Comparison of ENCODE assay signal across 1 cellular context in the genomic region with DNA sequence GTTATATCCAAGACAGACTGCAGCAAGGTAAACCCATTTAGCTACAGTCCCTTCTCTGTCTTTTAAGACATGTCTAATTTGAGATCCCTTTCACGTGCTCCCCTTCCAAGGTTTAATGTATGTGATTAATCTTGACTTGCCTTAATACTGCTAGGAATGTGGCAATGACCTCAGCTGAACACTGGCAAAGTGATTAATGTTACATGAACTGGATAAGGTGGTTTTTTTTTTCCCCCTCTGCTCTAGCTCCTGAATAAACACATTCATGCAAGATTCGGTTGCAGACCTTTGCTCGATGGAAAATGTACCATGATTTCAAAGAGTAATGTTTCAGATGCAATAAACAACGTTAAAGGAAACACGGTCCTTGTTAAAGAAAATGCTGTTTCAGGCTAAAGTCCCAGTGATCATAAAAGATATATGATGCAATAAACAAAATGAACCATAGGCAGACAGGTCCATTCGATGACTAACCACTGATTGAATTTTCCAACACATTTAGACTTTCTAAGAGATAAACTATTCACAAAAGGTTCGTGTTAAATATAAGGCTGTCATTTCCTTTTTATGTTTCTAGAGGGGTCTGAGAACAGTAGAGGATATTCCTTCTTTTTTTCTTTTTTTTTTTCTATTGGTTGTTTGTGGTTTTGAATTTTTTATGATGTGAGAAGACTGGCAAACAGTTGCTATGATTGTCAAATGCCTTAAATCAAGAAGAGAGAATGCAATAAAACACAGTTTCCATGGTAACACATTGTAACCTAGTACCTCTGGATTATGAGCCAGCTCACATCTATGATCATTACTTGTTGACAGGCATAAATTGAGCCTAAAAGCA.
A peak's percentile ranks its signal among the peaks of the same experiment; 100 is the strongest.
TF ChIP-seq lines count a peak whose summit lies in the region.

No MANE protein-coding gene starts in this region.

TF ChIP-seq in HEK293, 187 proteins besides CTCF, POLR2A, EP300 and RAD21 (continued from another document and continues in another):
- TF ChIP-seq, protein P1, sequence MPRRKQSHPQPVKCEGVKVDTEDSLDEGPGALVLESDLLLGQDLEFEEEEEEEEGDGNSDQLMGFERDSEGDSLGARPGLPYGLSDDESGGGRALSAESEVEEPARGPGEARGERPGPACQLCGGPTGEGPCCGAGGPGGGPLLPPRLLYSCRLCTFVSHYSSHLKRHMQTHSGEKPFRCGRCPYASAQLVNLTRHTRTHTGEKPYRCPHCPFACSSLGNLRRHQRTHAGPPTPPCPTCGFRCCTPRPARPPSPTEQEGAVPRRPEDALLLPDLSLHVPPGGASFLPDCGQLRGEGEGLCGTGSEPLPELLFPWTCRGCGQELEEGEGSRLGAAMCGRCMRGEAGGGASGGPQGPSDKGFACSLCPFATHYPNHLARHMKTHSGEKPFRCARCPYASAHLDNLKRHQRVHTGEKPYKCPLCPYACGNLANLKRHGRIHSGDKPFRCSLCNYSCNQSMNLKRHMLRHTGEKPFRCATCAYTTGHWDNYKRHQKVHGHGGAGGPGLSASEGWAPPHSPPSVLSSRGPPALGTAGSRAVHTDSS (tag by site-specific recombination; IDR thresholded peaks at IDR 0.05) = peak; percentile 54; the same call in 1 of the 2 replicates
- TF ChIP-seq SETDB1 (IDR thresholded peaks at IDR 0.05; ENCODE audit: insufficient read length, low read length) = no peak
- TF ChIP-seq, protein P2, sequence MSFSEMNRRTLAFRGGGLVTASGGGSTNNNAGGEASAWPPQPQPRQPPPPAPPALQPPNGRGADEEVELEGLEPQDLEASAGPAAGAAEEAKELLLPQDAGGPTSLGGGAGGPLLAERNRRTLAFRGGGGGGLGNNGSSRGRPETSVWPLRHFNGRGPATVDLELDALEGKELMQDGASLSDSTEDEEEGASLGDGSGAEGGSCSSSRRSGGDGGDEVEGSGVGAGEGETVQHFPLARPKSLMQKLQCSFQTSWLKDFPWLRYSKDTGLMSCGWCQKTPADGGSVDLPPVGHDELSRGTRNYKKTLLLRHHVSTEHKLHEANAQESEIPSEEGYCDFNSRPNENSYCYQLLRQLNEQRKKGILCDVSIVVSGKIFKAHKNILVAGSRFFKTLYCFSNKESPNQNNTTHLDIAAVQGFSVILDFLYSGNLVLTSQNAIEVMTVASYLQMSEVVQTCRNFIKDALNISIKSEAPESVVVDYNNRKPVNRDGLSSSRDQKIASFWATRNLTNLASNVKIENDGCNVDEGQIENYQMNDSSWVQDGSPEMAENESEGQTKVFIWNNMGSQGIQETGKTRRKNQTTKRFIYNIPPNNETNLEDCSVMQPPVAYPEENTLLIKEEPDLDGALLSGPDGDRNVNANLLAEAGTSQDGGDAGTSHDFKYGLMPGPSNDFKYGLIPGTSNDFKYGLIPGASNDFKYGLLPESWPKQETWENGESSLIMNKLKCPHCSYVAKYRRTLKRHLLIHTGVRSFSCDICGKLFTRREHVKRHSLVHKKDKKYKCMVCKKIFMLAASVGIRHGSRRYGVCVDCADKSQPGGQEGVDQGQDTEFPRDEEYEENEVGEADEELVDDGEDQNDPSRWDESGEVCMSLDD (tag by site-specific recombination; IDR thresholded peaks at IDR 0.05) = no peak
- TF ChIP-seq ZNF24 (tag by site-specific recombination; IDR thresholded peaks at IDR 0.05) = no peak; the same call in 1 of the 2 replicates
- TF ChIP-seq, protein P3, sequence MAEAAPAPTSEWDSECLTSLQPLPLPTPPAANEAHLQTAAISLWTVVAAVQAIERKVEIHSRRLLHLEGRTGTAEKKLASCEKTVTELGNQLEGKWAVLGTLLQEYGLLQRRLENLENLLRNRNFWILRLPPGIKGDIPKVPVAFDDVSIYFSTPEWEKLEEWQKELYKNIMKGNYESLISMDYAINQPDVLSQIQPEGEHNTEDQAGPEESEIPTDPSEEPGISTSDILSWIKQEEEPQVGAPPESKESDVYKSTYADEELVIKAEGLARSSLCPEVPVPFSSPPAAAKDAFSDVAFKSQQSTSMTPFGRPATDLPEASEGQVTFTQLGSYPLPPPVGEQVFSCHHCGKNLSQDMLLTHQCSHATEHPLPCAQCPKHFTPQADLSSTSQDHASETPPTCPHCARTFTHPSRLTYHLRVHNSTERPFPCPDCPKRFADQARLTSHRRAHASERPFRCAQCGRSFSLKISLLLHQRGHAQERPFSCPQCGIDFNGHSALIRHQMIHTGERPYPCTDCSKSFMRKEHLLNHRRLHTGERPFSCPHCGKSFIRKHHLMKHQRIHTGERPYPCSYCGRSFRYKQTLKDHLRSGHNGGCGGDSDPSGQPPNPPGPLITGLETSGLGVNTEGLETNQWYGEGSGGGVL (tag by site-specific recombination; IDR thresholded peaks at IDR 0.05) = peak; percentile 85
- TF ChIP-seq OVOL3 (tag by site-specific recombination; IDR thresholded peaks at IDR 0.05) = peak; percentile 88; the same call in 1 of the 2 replicates
- no peak for TF ChIP-seq ZNF211 (tag by site-specific recombination; IDR thresholded peaks at IDR 0.05; ENCODE audit: low read depth)
- TF ChIP-seq ZNF138 (tag by site-specific recombination; IDR thresholded peaks at IDR 0.05; ENCODE audit: borderline replicate concordance) = no peak
- TF ChIP-seq SALL2 (tag by site-specific recombination; IDR thresholded peaks at IDR 0.05; ENCODE audit: borderline replicate concordance) = no peak
- TF ChIP-seq ZNF2 (tag by site-specific recombination; IDR thresholded peaks at IDR 0.05) = peak; percentile 73; the same call in 1 of the 2 replicates
- TF ChIP-seq, protein P4, sequence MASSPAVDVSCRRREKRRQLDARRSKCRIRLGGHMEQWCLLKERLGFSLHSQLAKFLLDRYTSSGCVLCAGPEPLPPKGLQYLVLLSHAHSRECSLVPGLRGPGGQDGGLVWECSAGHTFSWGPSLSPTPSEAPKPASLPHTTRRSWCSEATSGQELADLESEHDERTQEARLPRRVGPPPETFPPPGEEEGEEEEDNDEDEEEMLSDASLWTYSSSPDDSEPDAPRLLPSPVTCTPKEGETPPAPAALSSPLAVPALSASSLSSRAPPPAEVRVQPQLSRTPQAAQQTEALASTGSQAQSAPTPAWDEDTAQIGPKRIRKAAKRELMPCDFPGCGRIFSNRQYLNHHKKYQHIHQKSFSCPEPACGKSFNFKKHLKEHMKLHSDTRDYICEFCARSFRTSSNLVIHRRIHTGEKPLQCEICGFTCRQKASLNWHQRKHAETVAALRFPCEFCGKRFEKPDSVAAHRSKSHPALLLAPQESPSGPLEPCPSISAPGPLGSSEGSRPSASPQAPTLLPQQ (tag by site-specific recombination; IDR thresholded peaks at IDR 0.05) = peak; percentile 94
- no peak for TF ChIP-seq ZNF626 (tag by site-specific recombination; IDR thresholded peaks at IDR 0.05)
- TF ChIP-seq ZNF510 (tag by site-specific recombination; IDR thresholded peaks at IDR 0.05; ENCODE audit: insufficient replicate concordance) = peak; percentile 3
- peak; percentile 51; the same call in 1 of the 2 replicates for TF ChIP-seq ZBTB21 (tag by site-specific recombination; IDR thresholded peaks at IDR 0.05)
- TF ChIP-seq ZNF561 (tag by site-specific recombination; IDR thresholded peaks at IDR 0.05; ENCODE audit: borderline replicate concordance) = peak; percentile 93
- TF ChIP-seq ZNF514 (tag by site-specific recombination; IDR thresholded peaks at IDR 0.05) = no peak
- TF ChIP-seq ZNF670 (tag by site-specific recombination; IDR thresholded peaks at IDR 0.05; ENCODE audit: low read depth) = no peak
- TF ChIP-seq, protein P5, sequence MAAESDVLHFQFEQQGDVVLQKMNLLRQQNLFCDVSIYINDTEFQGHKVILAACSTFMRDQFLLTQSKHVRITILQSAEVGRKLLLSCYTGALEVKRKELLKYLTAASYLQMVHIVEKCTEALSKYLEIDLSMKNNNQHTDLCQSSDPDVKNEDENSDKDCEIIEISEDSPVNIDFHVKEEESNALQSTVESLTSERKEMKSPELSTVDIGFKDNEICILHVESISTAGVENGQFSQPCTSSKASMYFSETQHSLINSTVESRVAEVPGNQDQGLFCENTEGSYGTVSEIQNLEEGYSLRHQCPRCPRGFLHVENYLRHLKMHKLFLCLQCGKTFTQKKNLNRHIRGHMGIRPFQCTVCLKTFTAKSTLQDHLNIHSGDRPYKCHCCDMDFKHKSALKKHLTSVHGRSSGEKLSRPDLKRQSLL (tag by site-specific recombination; IDR thresholded peaks at IDR 0.05) = peak; percentile 86
- 0 out of 2 replicates have a peak, but pooled peaks have one; percentile 16 for TF ChIP-seq KLF16 (tag by site-specific recombination; IDR thresholded peaks at IDR 0.05)
- TF ChIP-seq ZNF248 (tag by site-specific recombination; IDR thresholded peaks at IDR 0.05) = no peak
- TF ChIP-seq YY2 (tag by site-specific recombination; IDR thresholded peaks at IDR 0.05) = no peak
- no peak for TF ChIP-seq ZNF433 (tag by site-specific recombination; IDR thresholded peaks at IDR 0.05; ENCODE audit: low read depth)
- TF ChIP-seq INSM2 (tag by site-specific recombination; IDR thresholded peaks at IDR 0.05) = peak; percentile 92
- no peak for TF ChIP-seq ZNF140 (tag by site-specific recombination; IDR thresholded peaks at IDR 0.05)
- TF ChIP-seq, protein P6, sequence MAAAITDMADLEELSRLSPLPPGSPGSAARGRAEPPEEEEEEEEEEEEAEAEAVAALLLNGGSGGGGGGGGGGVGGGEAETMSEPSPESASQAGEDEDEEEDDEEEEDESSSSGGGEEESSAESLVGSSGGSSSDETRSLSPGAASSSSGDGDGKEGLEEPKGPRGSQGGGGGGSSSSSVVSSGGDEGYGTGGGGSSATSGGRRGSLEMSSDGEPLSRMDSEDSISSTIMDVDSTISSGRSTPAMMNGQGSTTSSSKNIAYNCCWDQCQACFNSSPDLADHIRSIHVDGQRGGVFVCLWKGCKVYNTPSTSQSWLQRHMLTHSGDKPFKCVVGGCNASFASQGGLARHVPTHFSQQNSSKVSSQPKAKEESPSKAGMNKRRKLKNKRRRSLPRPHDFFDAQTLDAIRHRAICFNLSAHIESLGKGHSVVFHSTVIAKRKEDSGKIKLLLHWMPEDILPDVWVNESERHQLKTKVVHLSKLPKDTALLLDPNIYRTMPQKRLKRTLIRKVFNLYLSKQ (tag by site-specific recombination; IDR thresholded peaks at IDR 0.05; ENCODE audit: borderline replicate concordance) = no peak
- no peak for TF ChIP-seq ZIC2 (tag by site-specific recombination; IDR thresholded peaks at IDR 0.05)
- no peak for TF ChIP-seq ZNF174 (tag by site-specific recombination; IDR thresholded peaks at IDR 0.05)
- no peak for TF ChIP-seq ZFP3 (tag by site-specific recombination; IDR thresholded peaks at IDR 0.05; ENCODE audit: low read depth)
- peak; percentile 77 for TF ChIP-seq BCL11A (tag by site-specific recombination; IDR thresholded peaks at IDR 0.05; ENCODE audit: low read depth)
- peak; percentile 53; the same call in 1 of the 2 replicates for TF ChIP-seq ZNF596 (tag by site-specific recombination; IDR thresholded peaks at IDR 0.05)
- TF ChIP-seq ZNF175 (tag by site-specific recombination; IDR thresholded peaks at IDR 0.05) = no peak
- TF ChIP-seq, protein P7, sequence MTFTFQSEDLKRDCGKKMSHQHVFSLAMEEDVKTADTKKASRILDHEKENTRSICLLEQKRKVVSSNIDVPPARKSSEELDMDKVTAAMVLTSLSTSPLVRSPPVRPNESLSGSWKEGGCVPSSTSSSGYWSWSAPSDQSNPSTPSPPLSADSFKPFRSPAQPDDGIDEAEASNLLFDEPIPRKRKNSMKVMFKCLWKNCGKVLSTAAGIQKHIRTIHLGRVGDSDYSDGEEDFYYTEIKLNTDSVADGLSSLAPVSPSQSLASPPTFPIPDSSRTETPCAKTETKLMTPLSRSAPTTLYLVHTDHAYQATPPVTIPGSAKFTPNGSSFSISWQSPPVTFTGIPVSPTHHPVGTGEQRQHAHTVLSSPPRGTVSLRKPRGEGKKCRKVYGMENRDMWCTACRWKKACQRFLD (tag by site-specific recombination; IDR thresholded peaks at IDR 0.05) = no peak
- TF ChIP-seq ZFHX2 (tag by site-specific recombination; conservative IDR thresholded peaks at IDR 0.05) = no peak
- no peak for TF ChIP-seq ZNF132 (tag by site-specific recombination; IDR thresholded peaks at IDR 0.05; ENCODE audit: borderline replicate concordance)
- no peak for TF ChIP-seq ZNF585B (tag by site-specific recombination; IDR thresholded peaks at IDR 0.05)
- TF ChIP-seq ZNF558 (tag by site-specific recombination; IDR thresholded peaks at IDR 0.05) = peak; percentile 85; the same call in 1 of the 2 replicates
- no peak for TF ChIP-seq ZNF530 (tag by site-specific recombination; IDR thresholded peaks at IDR 0.05; ENCODE audit: low read depth)
- no peak for TF ChIP-seq ZNF157 (tag by site-specific recombination; IDR thresholded peaks at IDR 0.05)
- no peak for TF ChIP-seq ZNF707 (tag by site-specific recombination; IDR thresholded peaks at IDR 0.05)
- TF ChIP-seq, protein P8, sequence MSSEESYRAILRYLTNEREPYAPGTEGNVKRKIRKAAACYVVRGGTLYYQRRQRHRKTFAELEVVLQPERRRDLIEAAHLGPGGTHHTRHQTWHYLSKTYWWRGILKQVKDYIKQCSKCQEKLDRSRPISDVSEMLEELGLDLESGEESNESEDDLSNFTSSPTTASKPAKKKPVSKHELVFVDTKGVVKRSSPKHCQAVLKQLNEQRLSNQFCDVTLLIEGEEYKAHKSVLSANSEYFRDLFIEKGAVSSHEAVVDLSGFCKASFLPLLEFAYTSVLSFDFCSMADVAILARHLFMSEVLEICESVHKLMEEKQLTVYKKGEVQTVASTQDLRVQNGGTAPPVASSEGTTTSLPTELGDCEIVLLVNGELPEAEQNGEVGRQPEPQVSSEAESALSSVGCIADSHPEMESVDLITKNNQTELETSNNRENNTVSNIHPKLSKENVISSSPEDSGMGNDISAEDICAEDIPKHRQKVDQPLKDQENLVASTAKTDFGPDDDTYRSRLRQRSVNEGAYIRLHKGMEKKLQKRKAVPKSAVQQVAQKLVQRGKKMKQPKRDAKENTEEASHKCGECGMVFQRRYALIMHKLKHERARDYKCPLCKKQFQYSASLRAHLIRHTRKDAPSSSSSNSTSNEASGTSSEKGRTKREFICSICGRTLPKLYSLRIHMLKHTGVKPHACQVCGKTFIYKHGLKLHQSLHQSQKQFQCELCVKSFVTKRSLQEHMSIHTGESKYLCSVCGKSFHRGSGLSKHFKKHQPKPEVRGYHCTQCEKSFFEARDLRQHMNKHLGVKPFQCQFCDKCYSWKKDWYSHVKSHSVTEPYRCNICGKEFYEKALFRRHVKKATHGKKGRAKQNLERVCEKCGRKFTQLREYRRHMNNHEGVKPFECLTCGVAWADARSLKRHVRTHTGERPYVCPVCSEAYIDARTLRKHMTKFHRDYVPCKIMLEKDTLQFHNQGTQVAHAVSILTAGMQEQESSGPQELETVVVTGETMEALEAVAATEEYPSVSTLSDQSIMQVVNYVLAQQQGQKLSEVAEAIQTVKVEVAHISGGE (tag by site-specific recombination; conservative IDR thresholded peaks at IDR 0.05; ENCODE audit: low read depth) = no peak
- no peak for TF ChIP-seq ZNF221 (tag by site-specific recombination; IDR thresholded peaks at IDR 0.05; ENCODE audit: borderline replicate concordance)
